10 cellular contexts compared by ENCODE assay signal in the genomic region with DNA sequence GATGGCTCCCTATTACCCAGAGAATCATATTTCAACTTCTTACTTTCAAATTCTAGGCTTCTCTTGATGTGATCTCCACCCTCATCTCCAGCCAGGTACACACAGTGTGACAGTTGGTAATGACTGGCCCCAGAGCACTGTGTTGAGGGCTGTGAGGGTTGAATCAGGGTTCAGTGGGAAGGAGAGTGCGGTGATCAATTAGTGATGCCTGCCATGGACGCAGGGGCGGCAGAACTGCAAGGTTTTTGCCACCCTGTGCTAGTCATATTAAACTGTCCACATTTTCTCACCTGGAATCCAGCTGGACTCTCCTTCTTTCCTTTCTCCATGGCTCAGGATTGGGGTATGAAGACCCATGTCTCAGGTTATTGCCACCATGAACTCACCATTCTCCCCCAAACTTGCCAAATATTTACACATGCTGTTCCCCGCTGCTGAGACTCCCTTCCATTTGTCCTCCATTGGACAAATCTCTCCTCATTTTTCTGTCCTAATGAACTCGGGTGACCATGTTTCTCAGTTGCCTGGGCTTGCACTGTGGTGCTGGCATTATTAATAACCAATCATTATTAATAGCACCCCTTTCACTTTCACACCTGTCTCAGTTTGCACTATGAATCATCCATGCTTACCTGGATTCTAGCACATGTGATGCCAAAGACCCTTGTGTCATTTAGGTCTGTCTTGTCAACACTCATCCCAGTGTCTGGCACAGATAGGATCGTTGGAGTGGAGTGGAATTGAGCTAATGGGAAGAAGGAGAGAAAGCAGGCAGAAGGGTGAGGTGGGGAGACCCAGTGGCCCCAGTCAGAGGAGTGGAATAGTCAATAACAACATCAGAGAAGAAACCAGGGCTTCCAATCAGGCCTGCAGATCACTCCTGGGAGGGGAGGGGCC. TPM values are rescaled to one million over a fixed set of nuclear protein-coding genes. Genes with fewer than 3 reads are reported as not detected.
DNase-seq lines count a peak whose midpoint lies in the region; ATAC-seq and TF ChIP-seq lines count a peak whose summit lies in the region.
"Had no signal": no experiment of that assay in that cellular context is flagged by ENCODE, and none has a peak within 500 bp of the region (broad histone marks: within the 10 kb centered on the region; RNA-seq: fewer than 3 reads in every experiment).

No MANE protein-coding gene starts in this region.

- H3K27ac ChIP-seq in left ventricle myocardium inferior (replicated peaks) (peak overlapping the region; percentile 56), tibial nerve (no peak overlapping the region), coronary artery (no peak overlapping the region)

- no peaks in the 10 kb centered on the region for H3K27me3 ChIP-seq in left ventricle myocardium inferior (ENCODE audit: low read depth)
- H3K27me3 ChIP-seq in tibial nerve, result no peaks in the 10 kb centered on the region

- ATAC-seq in GM19397 (IDR thresholded peaks at IDR 0.05; ENCODE audit: unreplicated experiment) (peak; percentile 17), HG03442 (IDR thresholded peaks at IDR 0.05; ENCODE audit: unreplicated experiment) (peak; percentile 39)

- intact Hi-C loops in left ventricle myocardium inferior (cut with micrococcal nuclease), result no loop called here

- no peaks in the 10 kb centered on the region for H3K36me3 ChIP-seq in left ventricle myocardium inferior
- H3K36me3 ChIP-seq in tibial nerve, result no peaks in the 10 kb centered on the region

- WGBS in tibial nerve, 2 donors, result 86 to 91% methylated on average over 6 of the region's 6 CpGs

- no peak for TF ChIP-seq EP300 in tibial nerve (IDR thresholded peaks at IDR 0.05)

- H3K4me1 ChIP-seq in left ventricle myocardium inferior, result peaks cover 27% of the 10 kb centered on the region
- H3K4me1 ChIP-seq in tibial nerve, result peaks cover 0 to 4% (median 0%) of the 10 kb centered on the region in 4 donors

- H3K9me3 ChIP-seq in left ventricle myocardium inferior (replicated peaks) (no peaks in the 10 kb centered on the region), tibial nerve (no peaks in the 10 kb centered on the region)

- TF ChIP-seq CTCF in GM12875 (IDR thresholded peaks at IDR 0.05; ENCODE audit: borderline replicate concordance, insufficient read depth, low read depth, low read length), result no peak
- TF ChIP-seq CTCF in left ventricle myocardium inferior (IDR thresholded peaks at IDR 0.05; ENCODE audit: borderline replicate concordance), result no peak
- TF ChIP-seq CTCF in tibial nerve (IDR thresholded peaks at IDR 0.05), result no peak
- TF ChIP-seq CTCF in coronary artery (IDR thresholded peaks at IDR 0.05), result no peak

- TF ChIP-seq POLR2A in tibial nerve (IDR thresholded peaks at IDR 0.05), result no peak

- peak overlapping the region; percentile 13 for H3K4me3 ChIP-seq in GM12875 (ENCODE audit: low read depth, low read length)
- no peak overlapping the region for H3K4me3 ChIP-seq in left ventricle myocardium inferior
- no peak overlapping the region for H3K4me3 ChIP-seq in tibial nerve
- H3K4me3 ChIP-seq in coronary artery, result no peak overlapping the region

- no peak for DNase-seq in left ventricle myocardium inferior
- no peak for DNase-seq in DMS79 (lab: John Stamatoyannopoulos, UW)
- DNase-seq in tibial nerve (ENCODE audit: low spot score in 2 of 2), result no peak
- no peak for DNase-seq in coronary artery (ENCODE audit: low spot score)
- no peak for DNase-seq in stimulated activated naive CD4-positive, alpha-beta T cell (lab: John Stamatoyannopoulos, UW)

RNA-seq across cellular contexts. Expression of a gene that starts 33.9 kb away (rescaled TPM):
- total RNA-seq in left ventricle myocardium inferior (not detected), tibial nerve (under 1 TPM in 2 of 4 donors, not detected in 2; under 0.01 to 0.44 TPM)
- total RNA-seq: HT1080, myocyte had no signal

RNA-seq across cellular contexts. Expression of a gene that starts 53.7 kb away (rescaled TPM):
- 26.4 TPM for total RNA-seq in left ventricle myocardium inferior
- 10 to 100 TPM in 1 of 4 donors, 1 to 10 TPM in 3; 3.5 to 20.4 (median 4.9) TPM for total RNA-seq in tibial nerve
